In genomic region chr16:82176204-82176603, GRCh38 we compare ENCODE assay signal across 28 cellular contexts. TPM values are rescaled to one million over a fixed set of nuclear protein-coding genes. Genes with fewer than 3 reads are reported as not detected.
A peak's percentile ranks its signal among the peaks of the same experiment; 100 is the strongest.
DNase-seq lines count a peak whose midpoint lies in the region; ATAC-seq, FAIRE-seq and TF ChIP-seq lines count a peak whose summit lies in the region.
"Had no signal": no experiment of that assay in that cellular context is flagged by ENCODE, and none has a peak within 500 bp of the region (broad histone marks: within the 10 kb centered on the region; RNA-seq: fewer than 3 reads in every experiment).

No MANE protein-coding gene starts in this region.

- WGBS in A549 (ENCODE audit: missing lambda C conversion rate), result 29% methylated on average over 3 of the region's 3 CpGs
- 4% methylated on average over 3 of the region's 3 CpGs for WGBS in K562 (ENCODE audit: insufficient coverage, low coverage, missing lambda C conversion rate)

- H3K79me2 ChIP-seq in K562 (ENCODE audit: control insufficient read depth, insufficient read depth, low read length), result no peaks in the 10 kb centered on the region

- in situ Hi-C loops in K562 (cut with MboI), result no loop called here

- no peak for TF ChIP-seq RAD21 in A549 (conservative IDR thresholded peaks at IDR 0.05 in 1 of 2, IDR thresholded peaks at IDR 0.05 in 1 of 2)
- TF ChIP-seq RAD21 in K562 (CRISPR knock-in tag; conservative IDR thresholded peaks at IDR 0.05 in 1 of 2, IDR thresholded peaks at IDR 0.05 in 1 of 2), result no peak

- no peak for TF ChIP-seq CTCF in A549 (IDR thresholded peaks at IDR 0.05)
- TF ChIP-seq CTCF in K562 (IDR thresholded peaks at IDR 0.05 in 2 of 3, conservative IDR thresholded peaks at IDR 0.05 in 1 of 3; ENCODE audit: insufficient read depth in 2 of 3, low read depth in 1 of 3, low read length in 3 of 3), result no peak

- POLR2A ChIA-PET in A549 (lab: Yijun Ruan, JAX) (no interaction called here), K562 (lab: Yijun Ruan, JAX) (no interaction called here)

- no peaks in the 10 kb centered on the region for H4K20me1 ChIP-seq in K562 (replicated peaks; ENCODE audit: control insufficient read depth, insufficient read depth, low read length)
- H4K20me1 ChIP-seq: BLaER1; BLaER1 treated with 17β-estradiol and CSF1 and Interleukin-3, amounts not matched to agents 10 nM and 100 nM had no signal

- BruUV-seq in K562 (replicated peaks; lab: Mats Ljungman, UMichigan), result no TSS peak

- H3K4me1 ChIP-seq in A549 (no peaks in the 10 kb centered on the region), K562 (replicated peaks in 1 of 2; ENCODE audit: control insufficient read depth in 2 of 2, insufficient read depth in 2 of 2, low read length in 2 of 2) (no peaks in the 10 kb centered on the region)
- H3K4me1 ChIP-seq: BE2C, BLaER1, Caco-2 had no signal

- H3K36me3 ChIP-seq in K562 (ENCODE audit: control insufficient read depth, insufficient read depth, low read length), result no peaks in the 10 kb centered on the region
- H3K36me3 ChIP-seq: BE2C; BLaER1; BLaER1 treated with 17β-estradiol and CSF1 and Interleukin-3, amounts not matched to agents 10 nM and 100 nM had no signal

- CTCF ChIA-PET in A549 (lab: Yijun Ruan, JAX) (no interaction called here), K562 (lab: Yijun Ruan, JAX; ENCODE audit: low intra/inter-chr PET ratio) (no interaction called here)

- intact Hi-C loops in K562 (cut with micrococcal nuclease), result no loop called here

- H3K9ac ChIP-seq in K562 (ENCODE audit: insufficient read depth in 1 of 2, low read depth in 2 of 2, low read length in 2 of 2), result no peak overlapping the region
- H3K9ac ChIP-seq: BLaER1; BLaER1 treated with 17β-estradiol and CSF1 and Interleukin-3, amounts not matched to agents 10 nM and 100 nM had no signal

- H3K27me3 ChIP-seq in K562 (ENCODE audit: control insufficient read depth in 2 of 2, insufficient read depth in 2 of 2, low read length in 2 of 2), result peaks cover 12 to 36% of the 10 kb centered on the region in 2 experiments; a peak in 4 of 5 replicates
- H3K27me3 ChIP-seq: BLaER1 had no signal

- H3K9me3 ChIP-seq in A549, result peaks cover 1% of the 10 kb centered on the region; the same call in 1 of the 3 replicates
- no peaks in the 10 kb centered on the region for H3K9me3 ChIP-seq in K562 (replicated peaks; ENCODE audit: control insufficient read depth, insufficient read depth, low read depth, low read length)
- H3K9me3 ChIP-seq: BE2C; BLaER1; BLaER1 treated with 17β-estradiol and CSF1 and Interleukin-3, amounts not matched to agents 10 nM and 100 nM; Caco-2 had no signal

- TF ChIP-seq EP300 in A549 (IDR thresholded peaks at IDR 0.05) (no peak), K562 (IDR thresholded peaks at IDR 0.05; ENCODE audit: low read length) (no peak)

- no peak overlapping the region for H3K4me2 ChIP-seq in A549
- no peak overlapping the region for H3K4me2 ChIP-seq in K562 (ENCODE audit: insufficient read depth, low read length)
- H3K4me2 ChIP-seq: BLaER1 had no signal

- FAIRE-seq in A549 (lab: Jason Lieb, UNC), result no peak
- no peak for FAIRE-seq in K562 (lab: Jason Lieb, UNC)
- FAIRE-seq: A204.1, D721Med had no signal

- TF ChIP-seq POLR2A in A549 (IDR thresholded peaks at IDR 0.05; ENCODE audit: low read length) (no peak), K562 (conservative IDR thresholded peaks at IDR 0.05) (no peak)

- no peak overlapping the region for H3K27ac ChIP-seq in A549
- H3K27ac ChIP-seq in K562 (ENCODE audit: extremely low read depth, low read depth, low read length), result no peak overlapping the region
- H3K27ac ChIP-seq: 22Rv1; BLaER1; BLaER1 treated with 17β-estradiol and CSF1 and Interleukin-3, amounts not matched to agents 10 nM and 100 nM; C4-2B had no signal

- H3K4me3 ChIP-seq in A549, result no peak overlapping the region
- H3K4me3 ChIP-seq in K562, result no peak overlapping the region
- H3K4me3 ChIP-seq: BLaER1; BLaER1 treated with 17β-estradiol and CSF1 and Interleukin-3, amounts not matched to agents 10 nM and 100 nM had no signal

- no peak overlapping the region for H2AFZ ChIP-seq in K562 (ENCODE audit: low read depth, low read length)

- no peaks in the 10 kb centered on the region for H3K9me1 ChIP-seq in K562 (ENCODE audit: control insufficient read depth, insufficient read depth, low read length)

- ATAC-seq in A549 (no peak), K562 (no peak), HG02981 (IDR thresholded peaks at IDR 0.05; ENCODE audit: unreplicated experiment) (no peak)
- ATAC-seq: CD8-positive, alpha-beta T cell had no signal

- no peak for DNase-seq in A549 (ENCODE audit: low read depth in 1 of 2, low spot score in 1 of 2)
- no peak for DNase-seq in K562 (ENCODE audit: extremely low read depth in 1 of 4, low spot score in 3 of 4)
- no peak for DNase-seq in dermis blood vessel endothelial cell
- DNase-seq: 8988T; ACHN; BE2C; C1 segment of cervical spinal cord; Caco-2; Calu3; CD4-positive, alpha-beta memory T cell; CD4-positive, alpha-beta T cell; CD4-positive, CD25-positive, alpha-beta regulatory T cell; CD8-positive, alpha-beta memory T cell; CD8-positive, alpha-beta T cell; COR-L47; DMS 273 treated with DMSO at 0.1 percent for 48 hours; DMS53; DMS79; DMS79 treated with DMSO at 0.1 percent for 48 hours; DND-41; EL had no signal

TF ChIP-seq in A549, 52 proteins besides CTCF, POLR2A, EP300 and RAD21:
- TF ChIP-seq SMC3 (IDR thresholded peaks at IDR 0.05) (no peak), JUNB (IDR thresholded peaks at IDR 0.05) (no peak), BHLHE40 (IDR thresholded peaks at IDR 0.05; ENCODE audit: low read depth, low read length) (no peak), EHF (CRISPR knock-in tag; IDR thresholded peaks at IDR 0.05) (no peak), RNF2 (IDR thresholded peaks at IDR 0.05; ENCODE audit: borderline replicate concordance, low read depth) (peak; percentile 91; the same call in 1 of the 2 replicates), CBX8 (IDR thresholded peaks at IDR 0.05) (peak; percentile 79; the same call in 1 of the 2 replicates), HEYL (CRISPR knock-in tag; IDR thresholded peaks at IDR 0.05) (no peak), CHD2 (IDR thresholded peaks at IDR 0.05; ENCODE audit: low read length, partially characterized antibody) (no peak), ZC3H11A (IDR thresholded peaks at IDR 0.05) (no peak), RCOR1 (IDR thresholded peaks at IDR 0.05; ENCODE audit: low read depth, low read length) (no peak)

TF ChIP-seq in K562, 482 proteins besides CTCF, POLR2A, EP300 and RAD21:
- TF ChIP-seq JUND (IDR thresholded peaks at IDR 0.05; ENCODE audit: borderline replicate concordance, low read depth, low read length), result no peak
- TF ChIP-seq JUND (tag; IDR thresholded peaks at IDR 0.05; ENCODE audit: borderline replicate concordance, low read depth, low read length), result no peak
- no peak for TF ChIP-seq ELK1 (CRISPR knock-in tag; IDR thresholded peaks at IDR 0.05)
- TF ChIP-seq ZBTB1 (CRISPR knock-in tag; IDR thresholded peaks at IDR 0.05; ENCODE audit: borderline replicate concordance, low read depth), result no peak
- TF ChIP-seq ZFP36 (IDR thresholded peaks at IDR 0.05; ENCODE audit: low read depth, low read length, partially characterized antibody), result peak; percentile 4
- no peak for TF ChIP-seq DIDO1 (tag; IDR thresholded peaks at IDR 0.05; ENCODE audit: low read depth)
- peak; percentile 90 for TF ChIP-seq CBX8 (IDR thresholded peaks at IDR 0.05; ENCODE audit: borderline replicate concordance, extremely low read depth, low read depth, low read length, poor library complexity, severe bottlenecking)
- TF ChIP-seq ZNF316 (IDR thresholded peaks at IDR 0.05), result peak; percentile 39; the same call in 1 of the 2 replicates

RNA-seq across cellular contexts. Expression of gene MPHOSPH6, which starts 6.2 kb away (rescaled TPM):
- polyA plus RNA-seq in A549 (2011; rRNA removed), result 20.9 and 43.7 TPM in 2 replicates
- polyA plus RNA-seq in A549 (2012; cell fraction: cytosol; rRNA removed), result 9.0 and 11.9 TPM in 2 replicates
- polyA plus RNA-seq in A549 (2012; cell fraction: nucleus; rRNA removed), result 3.6 and 9.6 TPM in 2 replicates
- polyA plus RNA-seq in A549 (2017; fragmentation: RNase III; extraction: RNeasy Plus Mini Kit Qiagen cat#74134 plus additional on column Dnase treatment), result 47.4 to 53.5 TPM (median 49.4 TPM) in 3 replicates
- 3.0 and 4.3 TPM in 2 replicates for polyA minus RNA-seq in A549 (2011; rRNA and poly(A)+ RNA removed)
- 26.8 and 64.4 TPM in 2 replicates for total RNA-seq in K562 (2011; cell fraction: chromatin; rRNA removed; ENCODE audit: low replicate concordance)
- 9.5 and 10.9 TPM in 2 replicates for total RNA-seq in K562 (2011; cell fraction: nucleolus; rRNA removed)
- 33.8 and 54.4 TPM in 2 replicates for total RNA-seq in K562 (2011; cell fraction: nucleoplasm; rRNA removed)
- total RNA-seq in K562 (2014; rRNA removed), result 48.0 and 55.9 TPM in 2 replicates
- total RNA-seq in K562 (2014; rRNA removed; fragmentation: Illumina TruSeq; extraction: Trizol), result 81.3 and 93.6 TPM in 2 replicates
- 70.0 and 76.7 TPM in 2 replicates for total RNA-seq in K562 (2015; rRNA removed; fragmentation: Illumina TruSeq; extraction: Trizol)
- 34.1 and 37.0 TPM in 2 replicates for total RNA-seq in K562 (2021)
- polyA plus RNA-seq in K562 (2011; rRNA removed), result 26.9 and 39.3 TPM in 2 replicates
- 5.2 and 20.5 TPM in 2 replicates for polyA plus RNA-seq in K562 (2011; cell fraction: cytosol; rRNA removed)
- polyA plus RNA-seq in K562 (2011; cell fraction: nucleus; rRNA removed), result 13.5 and 23.0 TPM in 2 replicates
- polyA plus RNA-seq in K562 (2012), result 27.6 and 49.8 TPM in 2 replicates
- 66.1 and 85.1 TPM in 2 replicates for polyA plus RNA-seq in K562 (2014; fragmentation: Illumina TruSeq; extraction: Trizol)
- polyA plus RNA-seq in K562 (2014; fragmentation: Nextera tagmentation; extraction: Ambion mirVana), result 100 to 1,000 TPM; 148 to 153 TPM
- 65.0 and 71.4 TPM in 2 replicates for polyA plus RNA-seq in K562 (2014; rRNA removed)
- 27.7 and 32.2 TPM in 2 replicates for polyA minus RNA-seq in K562 (2011; rRNA and poly(A)+ RNA removed)
- polyA minus RNA-seq in K562 (2011; cell fraction: cytosol; rRNA and poly(A)+ RNA removed), result 9.1 and 11.1 TPM in 2 replicates
- polyA minus RNA-seq in K562 (2011; cell fraction: nucleus; rRNA and poly(A)+ RNA removed), result 17.2 and 31.8 TPM in 2 replicates
- total RNA-seq in dermis blood vessel endothelial cell, result 36.4 and 44.5 TPM in 2 replicates

Comparison
In these comparisons a context has a peak if more than half of its experiments do, and no peak if none do; other contexts are left out.
1. Of the 35 proteins assayed by ChIP-seq in both K562 and A549: peak only in K562: ZFP36; only in A549: RNF2; in both: CBX8; in neither: 32.